Comparison of ENCODE assay signal across 13 cellular contexts in genomic region chr17:52986056-52986662, GRCh38.
"Had no signal": no experiment of that assay in that cellular context is flagged by ENCODE, and none has a peak within 500 bp of the region (broad histone marks: within the 10 kb centered on the region; RNA-seq: fewer than 3 reads in every experiment).

No MANE protein-coding gene starts in this region.

- H3K36me3 ChIP-seq: esophagus squamous epithelium had no signal

- H3K4me1 Mint-ChIP-seq: naive thymus-derived CD8-positive, alpha-beta T cell had no signal

- DNase-seq: activated CD4-positive, alpha-beta T cell treated with anti-CD3 and anti-CD28 coated beads, Interleukin-2, amount 50 U/mL, for 48 hours; activated CD4-positive, CD25-positive, alpha-beta regulatory T cell treated with anti-CD3 and anti-CD28 coated beads, Interleukin-2, amount 50 U/mL, for 72 hours; activated effector memory CD4-positive, alpha-beta T cell treated with anti-CD3 and anti-CD28 coated beads, Interleukin-2, amount 50 U/mL, for 16 hours; activated T-cell treated with anti-CD3 and anti-CD28 coated beads, Interleukin-2, amount 50 U/mL, for 4 hours; amniotic stem cell; dermis blood vessel endothelial cell; esophagus squamous epithelium; foreskin fibroblast; naive thymus-derived CD8-positive, alpha-beta T cell; stimulated activated CD4-positive, alpha-beta T cell treated with anti-CD3 and anti-CD28 coated beads, Interleukin-12 subunit alpha, Interleukin-12 subunit beta, amount 100 ng/mL, for 4 hours; stimulated activated naive CD4-positive, alpha-beta T cell; trophoblast cell had no signal

- H3K4me1 ChIP-seq: esophagus squamous epithelium had no signal

- H3K27me3 ChIP-seq: esophagus squamous epithelium had no signal

- H3K27me3 Mint-ChIP-seq: naive thymus-derived CD8-positive, alpha-beta T cell had no signal

- H3K4me3 ChIP-seq: esophagus squamous epithelium had no signal

- H3K4me3 Mint-ChIP-seq: activated T-cell treated with anti-CD3 and anti-CD28 coated beads, Interleukin-2, amount 50 U/mL, for 4 hours; naive thymus-derived CD8-positive, alpha-beta T cell had no signal

- H3K27ac Mint-ChIP-seq: activated naive CD4-positive, alpha-beta T cell treated with anti-CD3 and anti-CD28 coated beads, Interleukin-2, amount 50 U/mL, for 72 hours; naive thymus-derived CD8-positive, alpha-beta T cell had no signal

- H3K27ac ChIP-seq: esophagus squamous epithelium had no signal

- ATAC-seq: activated naive CD4-positive, alpha-beta T cell treated with anti-CD3 and anti-CD28 coated beads, Interleukin-2, amount 50 U/mL, for 72 hours; activated T-cell treated with anti-CD3 and anti-CD28 coated beads, Interleukin-2, amount 50 U/mL, for 4 hours; naive thymus-derived CD8-positive, alpha-beta T cell had no signal
